In the genomic region with DNA sequence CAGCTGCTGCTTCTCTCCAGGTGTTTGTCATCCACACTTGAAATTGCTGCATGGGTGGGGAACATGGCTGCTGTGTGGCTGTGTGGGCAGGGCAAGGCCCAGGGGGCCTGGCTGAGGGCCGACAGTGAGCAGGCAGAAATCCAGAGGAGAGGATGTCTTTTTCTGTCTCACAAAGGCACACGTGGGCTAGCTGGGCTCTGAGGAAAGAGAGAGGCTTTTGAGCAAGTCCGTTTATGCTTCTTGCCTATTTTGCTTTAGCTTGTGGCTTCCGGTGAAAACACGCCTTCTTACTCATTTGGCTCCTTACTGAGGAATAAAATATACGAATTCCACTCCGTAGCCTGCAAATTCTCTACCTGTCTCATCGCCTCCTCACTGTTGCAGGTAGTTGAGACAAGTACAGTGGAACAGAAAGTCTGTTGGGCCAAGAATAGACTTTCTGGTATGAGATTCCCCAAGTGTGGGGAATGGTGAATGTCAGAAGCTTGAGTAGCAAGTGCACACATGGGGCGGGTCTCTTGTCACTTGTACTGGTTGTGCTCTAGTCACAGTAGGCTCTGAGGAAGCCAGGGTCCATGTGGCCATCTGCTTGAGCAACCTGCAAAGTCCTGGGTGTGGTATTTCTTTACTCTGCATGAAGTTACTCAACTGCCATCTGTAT, we compare ENCODE assay signal across 10 cellular contexts. TPM values are rescaled to one million over a fixed set of nuclear protein-coding genes. Genes with fewer than 3 reads are reported as not detected.
DNase-seq lines count a peak whose midpoint lies in the region; ATAC-seq, FAIRE-seq and TF ChIP-seq lines count a peak whose summit lies in the region.
"Had no signal": no experiment of that assay in that cellular context is flagged by ENCODE, and none has a peak within 500 bp of the region (broad histone marks: within the 10 kb centered on the region; RNA-seq: fewer than 3 reads in every experiment).

No MANE protein-coding gene starts in this region.

- peak; percentile 70 for ATAC-seq in upper lobe of right lung
- no peak for ATAC-seq in GM19467 (IDR thresholded peaks at IDR 0.05; ENCODE audit: unreplicated experiment)

- peak overlapping the region; percentile 41 for H3K4me3 Mint-ChIP-seq in activated T-helper 1 cell treated with anti-CD3 and anti-CD28 coated beads, Interleukin-12 subunit alpha, Interleukin-12 subunit beta, Interleukin-2, Interleukin-4 antibody, amounts not matched to agents 30 ng/mL and 10 ng/mL and 1 ng/mL, durations not matched to agents 14 hours and 24 hours and 36 hours

- H3K4me1 ChIP-seq in keratinocyte (ENCODE audit: control insufficient read depth, extremely low read depth, insufficient read depth, low read length) (peaks cover 31% of the 10 kb centered on the region), upper lobe of right lung (peaks cover 40% of the 10 kb centered on the region)

- H3K36me3 ChIP-seq in keratinocyte (ENCODE audit: control insufficient read depth in 2 of 2, extremely low read depth in 1 of 2, insufficient read depth in 2 of 2, low read length in 2 of 2) (no peaks in the 10 kb centered on the region), upper lobe of right lung (no peaks in the 10 kb centered on the region), brain microvascular endothelial cell (replicated peaks) (no peaks in the 10 kb centered on the region)

- H3K9me3 Mint-ChIP-seq in activated T-helper 1 cell treated with anti-CD3 and anti-CD28 coated beads, Interleukin-12 subunit alpha, Interleukin-12 subunit beta, Interleukin-2, Interleukin-4 antibody, amounts not matched to agents 30 ng/mL and 10 ng/mL and 1 ng/mL, durations not matched to agents 14 hours and 24 hours and 36 hours: no peaks in the 10 kb centered on the region

- no peaks in the 10 kb centered on the region for H3K79me2 ChIP-seq in keratinocyte (ENCODE audit: control insufficient read depth, insufficient read depth, low read length)

- H3K27me3 ChIP-seq in keratinocyte (ENCODE audit: control insufficient read depth, extremely low read depth, insufficient read depth, low read length) (no peaks in the 10 kb centered on the region), upper lobe of right lung (no peaks in the 10 kb centered on the region), brain microvascular endothelial cell (replicated peaks) (no peaks in the 10 kb centered on the region)

- H4K20me1 ChIP-seq in keratinocyte (ENCODE audit: control insufficient read depth, extremely low read depth, insufficient read depth, low read length): no peaks in the 10 kb centered on the region

- H3K9me1 ChIP-seq in keratinocyte (ENCODE audit: control insufficient read depth, extremely low read depth, insufficient read depth, low read length): no peaks in the 10 kb centered on the region

- no peaks in the 10 kb centered on the region for H3K27me3 Mint-ChIP-seq in activated T-helper 1 cell treated with anti-CD3 and anti-CD28 coated beads, Interleukin-12 subunit alpha, Interleukin-12 subunit beta, Interleukin-2, Interleukin-4 antibody, amounts not matched to agents 30 ng/mL and 10 ng/mL and 1 ng/mL, durations not matched to agents 14 hours and 24 hours and 36 hours (ENCODE audit: insufficient read depth)

- no peaks in the 10 kb centered on the region for H3K9me3 ChIP-seq in keratinocyte (ENCODE audit: control insufficient read depth, low read depth, low read length)
- no peaks in the 10 kb centered on the region for H3K9me3 ChIP-seq in upper lobe of right lung

- no peak overlapping the region for H2AFZ ChIP-seq in keratinocyte (ENCODE audit: control insufficient read depth, low read length)

- peak overlapping the region; percentile 77 for H3K9ac ChIP-seq in keratinocyte (ENCODE audit: control insufficient read depth, extremely low read depth, insufficient read depth, low read length)

- TF ChIP-seq CTCF in keratinocyte (optimal IDR thresholded peaks at IDR 0.05 in 1 of 3, IDR thresholded peaks at IDR 0.05 in 1 of 3, conservative IDR thresholded peaks at IDR 0.05 in 1 of 3; ENCODE audit: extremely low read depth in 1 of 3, insufficient read depth in 2 of 3, low read length in 3 of 3): no peak
- no peak for TF ChIP-seq CTCF in upper lobe of right lung (IDR thresholded peaks at IDR 0.05)
- TF ChIP-seq CTCF in brain microvascular endothelial cell (IDR thresholded peaks at IDR 0.05; ENCODE audit: low read depth, low read length, missing control alignments): no peak

- intact Hi-C loops in activated T-helper 1 cell treated with anti-CD3 and anti-CD28 coated beads, Interleukin-12 subunit alpha, Interleukin-12 subunit beta, Interleukin-2, Interleukin-4 antibody, amounts not matched to agents 30 ng/mL and 10 ng/mL and 1 ng/mL, durations not matched to agents 14 hours and 24 hours and 36 hours (cut with micrococcal nuclease): no loop called here
- intact Hi-C loops in upper lobe of right lung (cut with DNase I): loop anchor here (10.0 kb wide), 1 partner anchor 141 kb away; no protein-coding TSS in a partner anchor

- H3K27ac ChIP-seq in keratinocyte (ENCODE audit: control insufficient read depth, insufficient read depth, low read length) (peak overlapping the region; percentile 97), upper lobe of right lung (peak overlapping the region; percentile 68), brain microvascular endothelial cell (no peak overlapping the region)

- peak; percentile 78 for FAIRE-seq in keratinocyte (lab: Jason Lieb, UNC)

- H3K4me3 ChIP-seq in keratinocyte (ENCODE audit: control insufficient read depth in 2 of 3, extremely low read depth in 1 of 3, insufficient read depth in 2 of 3, low read depth in 1 of 3, low read length in 3 of 3): no peak overlapping the region
- H3K4me3 ChIP-seq in upper lobe of right lung: no peak overlapping the region
- H3K4me3 ChIP-seq in brain microvascular endothelial cell (ENCODE audit: low read depth, low read length): no peak overlapping the region

- in situ Hi-C loops in brain microvascular endothelial cell (cut with HindIII; ENCODE audit: low pct_ligation_motif_present, low sequenced_read_pairs): no loop called here

- DNase-seq in stimulated activated CD4-positive, alpha-beta T cell treated with anti-CD3 and anti-CD28 coated beads, Interleukin-1b, Interleukin-23, amount 100 ng/mL, for 48 hours: peak; percentile 50
- no peak for DNase-seq in stimulated activated CD4-positive, alpha-beta T cell treated with anti-CD3 and anti-CD28 coated beads, Interleukin-12 subunit alpha, Interleukin-12 subunit beta, amount 100 ng/mL, for 4 hours
- peak; percentile 37 for DNase-seq in activated T-helper 1 cell treated with anti-CD3 and anti-CD28 coated beads, Interleukin-12 subunit alpha, Interleukin-12 subunit beta, Interleukin-2, Interleukin-4 antibody, amounts not matched to agents 30 ng/mL and 10 ng/mL and 1 ng/mL, durations not matched to agents 14 hours and 24 hours and 36 hours (ENCODE audit: low spot score)
- DNase-seq in keratinocyte (ENCODE audit: low read depth, low spot score): peak; percentile 89
- DNase-seq in upper lobe of right lung: no peak
- no peak for DNase-seq in hepatic stellate cell (ENCODE audit: low spot score)
- DNase-seq in brain microvascular endothelial cell: no peak
- DNase-seq: DMS79, NCI-H1092 had no signal

- dilution Hi-C loops in keratinocyte (cut with MboI; ENCODE audit: extremely low pct_ligation_motif_present, low sequenced_read_pairs): no loop called here

- H3K27ac Mint-ChIP-seq in activated T-helper 1 cell treated with anti-CD3 and anti-CD28 coated beads, Interleukin-12 subunit alpha, Interleukin-12 subunit beta, Interleukin-2, Interleukin-4 antibody, amounts not matched to agents 30 ng/mL and 10 ng/mL and 1 ng/mL, durations not matched to agents 14 hours and 24 hours and 36 hours: peak overlapping the region; percentile 90

- H3K36me3 Mint-ChIP-seq in activated T-helper 1 cell treated with anti-CD3 and anti-CD28 coated beads, Interleukin-12 subunit alpha, Interleukin-12 subunit beta, Interleukin-2, Interleukin-4 antibody, amounts not matched to agents 30 ng/mL and 10 ng/mL and 1 ng/mL, durations not matched to agents 14 hours and 24 hours and 36 hours (ENCODE audit: low read depth): peaks cover 2% of the 10 kb centered on the region

- H3K4me1 Mint-ChIP-seq in activated T-helper 1 cell treated with anti-CD3 and anti-CD28 coated beads, Interleukin-12 subunit alpha, Interleukin-12 subunit beta, Interleukin-2, Interleukin-4 antibody, amounts not matched to agents 30 ng/mL and 10 ng/mL and 1 ng/mL, durations not matched to agents 14 hours and 24 hours and 36 hours (ENCODE audit: low read depth): peaks cover 59% of the 10 kb centered on the region

- peak overlapping the region; percentile 53 for H3K4me2 ChIP-seq in keratinocyte (ENCODE audit: control insufficient read depth, extremely low read depth, insufficient read depth, low read depth, low read length)

RNA-seq across cellular contexts. Expression of a gene that starts 28.4 kb away (rescaled TPM):
- 47.5 and 51.3 TPM in 2 replicates for total RNA-seq in activated T-helper 1 cell treated with anti-CD3 and anti-CD28 coated beads, Interleukin-12 subunit alpha, Interleukin-12 subunit beta, Interleukin-2, Interleukin-4 antibody, amounts not matched to agents 30 ng/mL and 10 ng/mL and 1 ng/mL, durations not matched to agents 14 hours and 24 hours and 36 hours
- polyA plus RNA-seq in keratinocyte: 52.3 to 55.1 TPM (median 54.6 TPM) in 3 replicates
- 47.0 TPM for polyA plus RNA-seq in keratinocyte (2011; ENCODE audit: low read depth)
- polyA plus RNA-seq in keratinocyte (2011; cell fraction: cytosol; rRNA removed): 40.7 and 50.1 TPM in 2 replicates
- 64.8 and 66.7 TPM in 2 replicates for polyA plus RNA-seq in keratinocyte (2011; cell fraction: nucleus; rRNA removed)
- polyA plus RNA-seq in keratinocyte (2012; ENCODE audit: low replicate concordance): 38.4 and 45.5 TPM in 2 replicates
- 38.9 to 48.4 TPM (median 45.6 TPM) in 3 replicates for polyA minus RNA-seq in keratinocyte
- 28.0 TPM for polyA minus RNA-seq in keratinocyte (2011; cell fraction: cytosol; rRNA and poly(A)+ RNA removed)
- polyA minus RNA-seq in keratinocyte (2011; cell fraction: nucleus; rRNA and poly(A)+ RNA removed): 26.2 and 31.6 TPM in 2 replicates
- 42.9 TPM for total RNA-seq in upper lobe of right lung

RNA-seq across cellular contexts. Expression of a gene that starts 42.9 kb away (rescaled TPM):
- total RNA-seq in activated T-helper 1 cell treated with anti-CD3 and anti-CD28 coated beads, Interleukin-12 subunit alpha, Interleukin-12 subunit beta, Interleukin-2, Interleukin-4 antibody, amounts not matched to agents 30 ng/mL and 10 ng/mL and 1 ng/mL, durations not matched to agents 14 hours and 24 hours and 36 hours: 0.10 TPM in 2 replicates
- polyA plus RNA-seq in keratinocyte: 0.22 to 0.31 TPM (median 0.31 TPM) in 3 replicates
- polyA plus RNA-seq in keratinocyte (2011; ENCODE audit: low read depth): 0.07 TPM
- polyA plus RNA-seq in keratinocyte (2011; cell fraction: cytosol; rRNA removed): 0.10 and 0.19 TPM in 2 replicates
- polyA plus RNA-seq in keratinocyte (2011; cell fraction: nucleus; rRNA removed): 0.92 and 1.1 TPM in 2 replicates
- polyA plus RNA-seq in keratinocyte (2012; ENCODE audit: low replicate concordance): 0.08 and 0.11 TPM in 2 replicates
- polyA minus RNA-seq in keratinocyte: 0.07 to 0.32 TPM in 2 of 3 replicates, not detected in the other
- not detected for polyA minus RNA-seq in keratinocyte (2011; cell fraction: cytosol; rRNA and poly(A)+ RNA removed)
- polyA minus RNA-seq in keratinocyte (2011; cell fraction: nucleus; rRNA and poly(A)+ RNA removed): 0.11 and 0.54 TPM in 2 replicates
- total RNA-seq in upper lobe of right lung: 0.84 TPM

RNA-seq across cellular contexts. Expression of a gene that starts 48.0 kb away (rescaled TPM):
- total RNA-seq in activated T-helper 1 cell treated with anti-CD3 and anti-CD28 coated beads, Interleukin-12 subunit alpha, Interleukin-12 subunit beta, Interleukin-2, Interleukin-4 antibody, amounts not matched to agents 30 ng/mL and 10 ng/mL and 1 ng/mL, durations not matched to agents 14 hours and 24 hours and 36 hours: 79.5 and 80.1 TPM in 2 replicates
- 38.4 to 76.0 TPM (median 71.9 TPM) in 3 replicates for polyA plus RNA-seq in keratinocyte
- 13.5 TPM for polyA plus RNA-seq in keratinocyte (2011; ENCODE audit: low read depth)
- 46.9 and 80.2 TPM in 2 replicates for polyA plus RNA-seq in keratinocyte (2011; cell fraction: cytosol; rRNA removed)
- polyA plus RNA-seq in keratinocyte (2011; cell fraction: nucleus; rRNA removed): 31.5 and 46.9 TPM in 2 replicates
- polyA plus RNA-seq in keratinocyte (2012; ENCODE audit: low replicate concordance): 8.0 and 64.9 TPM in 2 replicates
- 9.1 to 34.9 TPM (median 24.7 TPM) in 3 replicates for polyA minus RNA-seq in keratinocyte
- 33.0 TPM for polyA minus RNA-seq in keratinocyte (2011; cell fraction: cytosol; rRNA and poly(A)+ RNA removed)
- polyA minus RNA-seq in keratinocyte (2011; cell fraction: nucleus; rRNA and poly(A)+ RNA removed): 11.6 and 16.4 TPM in 2 replicates
- 101 TPM for total RNA-seq in upper lobe of right lung

Comparison
In these comparisons a context has a peak if more than half of its experiments do, and no peak if none do; other contexts are left out.
1. DNase-seq: peak in stimulated activated CD4-positive, alpha-beta T cell treated with anti-CD3 and anti-CD28 coated beads, Interleukin-1b, Interleukin-23, amount 100 ng/mL, for 48 hours (single experiment), activated T-helper 1 cell treated with anti-CD3 and anti-CD28 coated beads, Interleukin-12 subunit alpha, Interleukin-12 subunit beta, Interleukin-2, Interleukin-4 antibody, amounts not matched to agents 30 ng/mL and 10 ng/mL and 1 ng/mL, durations not matched to agents 14 hours and 24 hours and 36 hours (single experiment) and keratinocyte (single experiment); none in stimulated activated CD4-positive, alpha-beta T cell treated with anti-CD3 and anti-CD28 coated beads, Interleukin-12 subunit alpha, Interleukin-12 subunit beta, amount 100 ng/mL, for 4 hours (single experiment), upper lobe of right lung (single experiment), hepatic stellate cell (single experiment) and brain microvascular endothelial cell (single experiment).